Comparison of ENCODE assay signal across 2 cellular contexts in genomic region chr16:521381-522210, GRCh38.
TF ChIP-seq lines count a peak whose summit lies in the region.

No MANE protein-coding gene starts in this region.

TF ChIP-seq in HEK293, 187 proteins besides CTCF, POLR2A, EP300 and RAD21:
- TF ChIP-seq ATF2 (tag by site-specific recombination; IDR thresholded peaks at IDR 0.05; ENCODE audit: low read depth) = no peak
- TF ChIP-seq PATZ1 (tag by site-specific recombination; IDR thresholded peaks at IDR 0.05) = peak; percentile 36; the same call in 1 of the 2 replicates

TF ChIP-seq in K562, 482 proteins besides CTCF, POLR2A, EP300 and RAD21:
- TF ChIP-seq NFIX (CRISPR knock-in tag; IDR thresholded peaks at IDR 0.05; ENCODE audit: low read depth) (no peak), RBM22 (IDR thresholded peaks at IDR 0.05; ENCODE audit: low read depth, low read length, poor library complexity, severe bottlenecking) (peak; percentile 21), ZBTB33 (CRISPR knock-in tag; IDR thresholded peaks at IDR 0.05) (peak; percentile 94)
